ENCODE assay signal across 9 cellular contexts in genomic region chr10:96830511-96831199, GRCh38. TPM values are rescaled to one million over a fixed set of nuclear protein-coding genes. Genes with fewer than 3 reads are reported as not detected.
DNase-seq lines count a peak whose midpoint lies in the region; ATAC-seq and TF ChIP-seq lines count a peak whose summit lies in the region.
"Had no signal": no experiment of that assay in that cellular context is flagged by ENCODE, and none has a peak within 500 bp of the region (broad histone marks: within the 10 kb centered on the region; RNA-seq: fewer than 3 reads in every experiment).

No MANE protein-coding gene starts in this region.

- H3K27me3 Mint-ChIP-seq in CD14-positive monocyte (ENCODE audit: low read depth in 3 of 3), result peaks cover 0 to 3% (median 0%) of the 10 kb centered on the region in 3 donors

- no peak for ATAC-seq in HG02973 (IDR thresholded peaks at IDR 0.05; ENCODE audit: unreplicated experiment)

- TF ChIP-seq CTCF in CD14-positive monocyte (IDR thresholded peaks at IDR 0.05) (peak; percentile 97), esophagus squamous epithelium (IDR thresholded peaks at IDR 0.05) (peak; percentile 86 to 91 (median 89))

- TF ChIP-seq POLR2A in esophagus squamous epithelium (IDR thresholded peaks at IDR 0.05), result no peak

- no peak overlapping the region for H3K4me3 ChIP-seq in HAP-1
- H3K4me3 ChIP-seq in esophagus squamous epithelium, result no peak overlapping the region

- H3K27ac ChIP-seq in esophagus squamous epithelium, result peak overlapping the region in 3 of 4 donors; percentile 96 to 98 (median 97)

- H3K27me3 ChIP-seq in HAP-1 (ENCODE audit: low read depth), result no peaks in the 10 kb centered on the region
- H3K27me3 ChIP-seq in esophagus squamous epithelium, result no peaks in the 10 kb centered on the region
- H3K27me3 ChIP-seq: SJSA1 had no signal

- DNase-seq in CD14-positive monocyte (ENCODE audit: low spot score) (no peak), HAP-1 (ENCODE audit: low spot score in 2 of 2) (peak; percentile 59 to 84), NOMO-1 (lab: John Stamatoyannopoulos, UW; ENCODE audit: unreplicated experiment in 2 of 2) (peak; percentile 61 to 71), esophagus squamous epithelium (lab: John Stamatoyannopoulos, UW) (no peak), nucleus accumbens (lab: John Stamatoyannopoulos, UW) (peak in 31 of 56 donors; percentile 1 to 64 (median 15)), superior temporal gyrus (ENCODE audit: extremely low spot score) (peak; percentile 82)
- DNase-seq in activated CD8-positive, alpha-beta memory T cell treated with anti-CD3 and anti-CD28 coated beads, Interleukin-2, amount 50 U/mL, for 48 hours, result peak; percentile 84

- no peak overlapping the region for H3K4me3 Mint-ChIP-seq in CD14-positive monocyte

- H3K36me3 ChIP-seq in HAP-1 (replicated peaks), result no peaks in the 10 kb centered on the region
- H3K36me3 ChIP-seq in esophagus squamous epithelium, result no peaks in the 10 kb centered on the region

- WGBS in esophagus squamous epithelium, 2 donors, result 32 to 34% methylated on average over 17 of the region's 17 CpGs

- peak overlapping the region; percentile 24 to 95 (median 90) for H3K27ac Mint-ChIP-seq in CD14-positive monocyte

- intact Hi-C loops in CD14-positive monocyte (cut with micrococcal nuclease) (loop anchor here (2.0 to 5.0 kb wide), 4 partner anchors 63 to 188 kb away; no protein-coding TSS in a partner anchor), esophagus squamous epithelium (cut with DNase I) (no loop called here)

- H3K9me3 Mint-ChIP-seq in CD14-positive monocyte, result peaks cover 0 to 2% (median 0%) of the 10 kb centered on the region in 7 donors

- H3K4me1 Mint-ChIP-seq in CD14-positive monocyte, result peaks cover 52% of the 10 kb centered on the region

- in situ Hi-C loops in HAP-1 (cut with MboI; ENCODE audit: low sequenced_read_pairs), result no loop called here

- H3K9me3 ChIP-seq in HAP-1 (no peaks in the 10 kb centered on the region), esophagus squamous epithelium (no peaks in the 10 kb centered on the region)
- H3K9me3 ChIP-seq: SJSA1 had no signal

- H3K4me1 ChIP-seq in HAP-1, result peaks cover 20% of the 10 kb centered on the region
- peaks cover under 1 to 41% (median 14%) of the 10 kb centered on the region in 3 donors for H3K4me1 ChIP-seq in esophagus squamous epithelium

- H3K36me3 Mint-ChIP-seq in CD14-positive monocyte, result peaks cover 0 to 3% of the 10 kb centered on the region in 2 donors

RNA-seq across cellular contexts. Expression of gene LCOR, which starts 1.4 kb away (rescaled TPM):
- polyA plus RNA-seq in CD14-positive monocyte, result 10 to 100 TPM in 1 of 2 donors, 1 to 10 TPM in 1; 10.0 to 11.8 TPM
- total RNA-seq in esophagus squamous epithelium, result 100 to 1,000 TPM in 1 of 4 donors, 10 to 100 TPM in 3; 16.9 to 112 (median 30.4) TPM

Comparison
In these comparisons a context has a peak if more than half of its experiments do, and no peak if none do; other contexts are left out.
1. DNase-seq: peak in HAP-1 (2 of 2), NOMO-1 (2 of 2), activated CD8-positive, alpha-beta memory T cell treated with anti-CD3 and anti-CD28 coated beads, Interleukin-2, amount 50 U/mL, for 48 hours (single experiment), nucleus accumbens (31 of 56) and superior temporal gyrus (single experiment); none in CD14-positive monocyte (single experiment) and esophagus squamous epithelium (single experiment).